In the genomic region with DNA sequence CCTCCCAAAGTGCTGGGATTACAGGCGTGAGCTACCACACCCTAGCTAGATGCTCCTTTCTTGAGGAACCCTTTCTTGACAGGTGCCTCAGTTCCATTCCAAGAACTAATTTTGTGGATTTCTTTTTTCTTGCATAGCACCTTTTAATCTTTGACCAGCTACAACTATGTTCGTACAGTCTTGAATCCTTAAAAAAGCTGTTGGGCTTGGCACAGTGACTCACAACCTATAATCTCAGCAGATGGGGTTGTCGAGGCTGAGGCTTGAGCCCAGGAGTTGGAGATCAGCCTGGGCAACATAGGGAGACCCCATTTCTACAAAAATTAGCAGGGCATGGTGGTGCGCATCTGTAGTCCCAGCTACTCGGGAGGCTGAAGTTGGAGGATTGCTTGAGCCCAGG, we compare ENCODE assay signal across 18 cellular contexts. TPM values are rescaled to one million over a fixed set of nuclear protein-coding genes. Genes with fewer than 3 reads are reported as not detected.
DNase-seq lines count a peak whose midpoint lies in the region; ATAC-seq and TF ChIP-seq lines count a peak whose summit lies in the region.
"Had no signal": no experiment of that assay in that cellular context is flagged by ENCODE, and none has a peak within 500 bp of the region (broad histone marks: within the 10 kb centered on the region; RNA-seq: fewer than 3 reads in every experiment).

No MANE protein-coding gene starts in this region.

- peak overlapping the region; percentile 18 for H4K12ac ChIP-seq in trophoblast cell (ENCODE audit: low read depth, low read length)

- H3K27ac Mint-ChIP-seq in activated naive CD4-positive, alpha-beta T cell treated with anti-CD3 and anti-CD28 coated beads for 36 hours, result no peak overlapping the region
- H3K27ac Mint-ChIP-seq in activated naive CD4-positive, alpha-beta T cell treated with anti-CD3 and anti-CD28 coated beads, Interleukin-2, amount 50 U/mL, for 72 hours, result peak overlapping the region in 1 of 2 donors; percentile 94
- no peak overlapping the region for H3K27ac Mint-ChIP-seq in H9
- H3K27ac Mint-ChIP-seq in activated naive CD8-positive, alpha-beta T cell treated with anti-CD3 and anti-CD28 coated beads for 36 hours, result no peak overlapping the region

- H3K36me3 Mint-ChIP-seq in activated naive CD4-positive, alpha-beta T cell treated with anti-CD3 and anti-CD28 coated beads for 36 hours (ENCODE audit: low read depth), result no peaks in the 10 kb centered on the region
- H3K36me3 Mint-ChIP-seq in activated naive CD4-positive, alpha-beta T cell treated with anti-CD3 and anti-CD28 coated beads, Interleukin-2, amount 50 U/mL, for 72 hours, result peaks cover 0 to 7% of the 10 kb centered on the region in 2 donors
- peaks cover 0 to under 1% (median 0%) of the 10 kb centered on the region in 3 experiments; a peak in 1 of 7 replicates for H3K36me3 Mint-ChIP-seq in H9 (ENCODE audit: insufficient read depth in 1 of 3, low read depth in 3 of 3)
- H3K36me3 Mint-ChIP-seq in activated naive CD8-positive, alpha-beta T cell treated with anti-CD3 and anti-CD28 coated beads for 36 hours, result no peaks in the 10 kb centered on the region

- TF ChIP-seq CTCF in H9 (conservative IDR thresholded peaks at IDR 0.05), result no peak

- no peak overlapping the region for H2BK20ac ChIP-seq in H9 (ENCODE audit: low read depth, low read length, poor library complexity, severe bottlenecking)

- H3K9me3 Mint-ChIP-seq in activated naive CD4-positive, alpha-beta T cell treated with anti-CD3 and anti-CD28 coated beads for 36 hours, result peaks cover 2% of the 10 kb centered on the region
- H3K9me3 Mint-ChIP-seq in activated naive CD4-positive, alpha-beta T cell treated with anti-CD3 and anti-CD28 coated beads, Interleukin-2, amount 50 U/mL, for 72 hours, result peaks cover 0 to 5% of the 10 kb centered on the region in 2 donors
- peaks cover 6 to 10% of the 10 kb centered on the region in 2 experiments; a peak in 4 of 5 replicates for H3K9me3 Mint-ChIP-seq in H9
- H3K9me3 Mint-ChIP-seq in activated naive CD8-positive, alpha-beta T cell treated with anti-CD3 and anti-CD28 coated beads for 36 hours, result no peaks in the 10 kb centered on the region

- H3K27ac ChIP-seq in H9 (ENCODE audit: insufficient read length, low read depth, low read length) (no peak overlapping the region), trophoblast cell (ENCODE audit: low read depth, low read length) (no peak overlapping the region)

- no peak overlapping the region for H2AFZ ChIP-seq in H9 (ENCODE audit: low read length)
- H2AFZ ChIP-seq in trophoblast cell (ENCODE audit: insufficient read depth, low read length, poor library complexity), result no peak overlapping the region

- H2BK12ac ChIP-seq in H9 (ENCODE audit: insufficient read length, low read depth, low read length) (no peak overlapping the region), trophoblast cell (ENCODE audit: low read length) (no peak overlapping the region)

- no peak overlapping the region for H3K4me3 ChIP-seq in trophoblast cell (ENCODE audit: low read depth, low read length)

- intact Hi-C loops in activated naive CD4-positive, alpha-beta T cell treated with anti-CD3 and anti-CD28 coated beads for 36 hours (cut with micrococcal nuclease), result loop anchor here (5.0 kb wide), 2 partner anchors 116 to 401 kb away; partner anchors contain the start of genes DYNC2I2 and URM1
- intact Hi-C loops in sciatic nerve (cut with DNase I), result no loop called here

- H4K20me1 ChIP-seq in H9 (ENCODE audit: control insufficient read depth, insufficient read depth, insufficient read length), result no peaks in the 10 kb centered on the region

- H3K18ac ChIP-seq in H9 (ENCODE audit: insufficient read length, low read depth, low read length) (no peak overlapping the region), trophoblast cell (ENCODE audit: low read length) (no peak overlapping the region)

- H4K8ac ChIP-seq in H9 (replicated peaks; ENCODE audit: insufficient read length, low read depth, low read length) (no peak overlapping the region), trophoblast cell (ENCODE audit: low read depth, low read length) (no peak overlapping the region)

- WGBS in H9 (ENCODE audit: extremely low coverage, insufficient read length, low lambda C conversion rate), result no CpG with 5 or more reads among the region's 5 CpGs
- whole genome bisulfite sequencing in trophoblast cell (ENCODE audit: extremely low coverage, insufficient coverage, insufficient read length), result no CpG with 5 or more reads among the region's 5 CpGs

- H3K4ac ChIP-seq in H9 (ENCODE audit: low read depth, low read length), result no peak overlapping the region
- H3K4ac ChIP-seq in trophoblast cell (ENCODE audit: low read depth, low read length), result no peak overlapping the region

- peaks cover 18% of the 10 kb centered on the region for H3K4me1 Mint-ChIP-seq in activated naive CD4-positive, alpha-beta T cell treated with anti-CD3 and anti-CD28 coated beads for 36 hours (ENCODE audit: low read depth)
- peaks cover 9 to 11% of the 10 kb centered on the region in 2 experiments for H3K4me1 Mint-ChIP-seq in H9
- peaks cover 21% of the 10 kb centered on the region for H3K4me1 Mint-ChIP-seq in activated naive CD8-positive, alpha-beta T cell treated with anti-CD3 and anti-CD28 coated beads for 36 hours

- CTCF ChIA-PET in activated naive CD4-positive, alpha-beta T cell treated with anti-CD3 and anti-CD28 coated beads for 36 hours (lab: Charles Lee), result no interaction called here

- no peak for ATAC-seq in activated naive CD4-positive, alpha-beta T cell treated with anti-CD3 and anti-CD28 coated beads, Interleukin-2, amount 50 U/mL, for 72 hours
- ATAC-seq in sciatic nerve (no peak), HG03039 (IDR thresholded peaks at IDR 0.05; ENCODE audit: unreplicated experiment) (no peak)

- H3K9ac ChIP-seq in H9 (ENCODE audit: extremely low read depth, insufficient read length, low read length) (no peak overlapping the region), trophoblast cell (ENCODE audit: low read length) (no peak overlapping the region)

- H4K91ac ChIP-seq in H9 (ENCODE audit: insufficient read length, low read depth, low read length), result no peak overlapping the region
- H4K91ac ChIP-seq in trophoblast cell (ENCODE audit: low read depth, low read length), result no peak overlapping the region

- no peak overlapping the region for H3T11ph ChIP-seq in H9 (ENCODE audit: low read length)

- no peaks in the 10 kb centered on the region for H3K36me3 ChIP-seq in trophoblast cell (ENCODE audit: control insufficient read depth in 1 of 2, insufficient read depth in 2 of 2, low read length in 2 of 2)
- H3K36me3 ChIP-seq: brain microvascular endothelial cell had no signal

- no peak overlapping the region for H3K56ac ChIP-seq in H9 (ENCODE audit: insufficient read length, low read depth, low read length)

- no peak overlapping the region for H2BK5ac ChIP-seq in H9 (ENCODE audit: insufficient read length, low read length)
- no peak overlapping the region for H2BK5ac ChIP-seq in trophoblast cell (ENCODE audit: low read depth, low read length, poor library complexity)

- H3K9me3 ChIP-seq in H9 (ENCODE audit: control insufficient read depth, low read depth, low read length) (no peaks in the 10 kb centered on the region), trophoblast cell (ENCODE audit: insufficient read depth, low read depth, low read length) (no peaks in the 10 kb centered on the region)
- H3K9me3 ChIP-seq: testis had no signal

- H3K79me2 ChIP-seq in H9 (ENCODE audit: insufficient read depth, low read length) (no peaks in the 10 kb centered on the region; the same call in 1 of the 2 replicates), trophoblast cell (ENCODE audit: control insufficient read depth, insufficient read depth, low read length, poor library complexity) (peaks cover 6% of the 10 kb centered on the region)

- no peak overlapping the region for H3K4me2 ChIP-seq in H9 (ENCODE audit: insufficient read depth, insufficient read length, low read length)
- no peak overlapping the region for H3K4me2 ChIP-seq in trophoblast cell (ENCODE audit: low read length)

- no peaks in the 10 kb centered on the region for H3K27me3 Mint-ChIP-seq in activated naive CD4-positive, alpha-beta T cell treated with anti-CD3 and anti-CD28 coated beads for 36 hours (ENCODE audit: low read depth)
- H3K27me3 Mint-ChIP-seq in H9 (ENCODE audit: low read depth), result peaks cover 2% of the 10 kb centered on the region; the same call in 1 of the 2 replicates
- no peaks in the 10 kb centered on the region for H3K27me3 Mint-ChIP-seq in activated naive CD8-positive, alpha-beta T cell treated with anti-CD3 and anti-CD28 coated beads for 36 hours

- H2BK15ac ChIP-seq in H9 (ENCODE audit: low read depth, low read length), result no peak overlapping the region

- no peaks in the 10 kb centered on the region for H3K4me1 ChIP-seq in H9 (ENCODE audit: insufficient read depth, low read length)
- H3K4me1 ChIP-seq in trophoblast cell (ENCODE audit: control insufficient read depth in 1 of 2, insufficient read depth in 2 of 2, low read length in 2 of 2), result no peaks in the 10 kb centered on the region

- no peaks in the 10 kb centered on the region for H3K27me3 ChIP-seq in H9 (ENCODE audit: insufficient read depth, low read length)
- H3K27me3 ChIP-seq in trophoblast cell (ENCODE audit: insufficient read depth, low read length), result no peaks in the 10 kb centered on the region
- H3K27me3 ChIP-seq: brain microvascular endothelial cell, esophagus squamous epithelium, testis had no signal

- H2BK120ac ChIP-seq in H9 (ENCODE audit: low read depth, low read length, poor library complexity, severe bottlenecking) (no peak overlapping the region), trophoblast cell (ENCODE audit: insufficient read depth, low read length, poor library complexity) (no peak overlapping the region)

- no peaks in the 10 kb centered on the region for H3K79me1 ChIP-seq in H9 (ENCODE audit: insufficient read depth, low read depth, low read length, poor library complexity, severe bottlenecking)
- peaks cover 7% of the 10 kb centered on the region for H3K79me1 ChIP-seq in trophoblast cell (ENCODE audit: low read length)

- DNase-seq in activated naive CD4-positive, alpha-beta T cell treated with anti-CD3 and anti-CD28 coated beads for 36 hours, result no peak
- no peak for DNase-seq in activated naive CD4-positive, alpha-beta T cell treated with anti-CD3 and anti-CD28 coated beads, Interleukin-2, amount 50 U/mL, for 72 hours (ENCODE audit: low spot score in 2 of 2)
- DNase-seq in H9 (no peak), trophoblast cell (no peak), sciatic nerve (ENCODE audit: low spot score) (no peak), epidermal melanocyte (ENCODE audit: insufficient read length, low spot score) (no peak)
- no peak for DNase-seq in activated naive CD8-positive, alpha-beta T cell treated with anti-CD3 and anti-CD28 coated beads for 36 hours
- DNase-seq: activated effector memory CD4-positive, alpha-beta T cell treated with Interleukin-2 at 50 U/mL for 16 hours; brain microvascular endothelial cell; DMS153; esophagus squamous epithelium; head of caudate nucleus; islet precursor cell; NCI-H1436 treated with DMSO at 0.1 percent for 48 hours; occipital lobe; stimulated activated CD4-positive, alpha-beta T cell treated with anti-CD3 and anti-CD28 coated beads, Interleukin-2, amount 100 ng/mL, for 24 hours; testis had no signal

- H3K23ac ChIP-seq in H9 (ENCODE audit: insufficient read length, low read depth, low read length) (no peak overlapping the region), trophoblast cell (ENCODE audit: low read length) (no peak overlapping the region)

- H2AK5ac ChIP-seq in H9 (ENCODE audit: insufficient read length, low read length) (no peak overlapping the region), trophoblast cell (ENCODE audit: low read length) (no peak overlapping the region)

- no peak overlapping the region for H4K5ac ChIP-seq in H9 (ENCODE audit: insufficient read length, low read depth, low read length)

- peaks cover 12% of the 10 kb centered on the region for H3K23me2 ChIP-seq in H9 (ENCODE audit: insufficient read length, low read depth, low read length, poor library complexity, severe bottlenecking)

- H3K4me3 Mint-ChIP-seq in activated naive CD4-positive, alpha-beta T cell treated with anti-CD3 and anti-CD28 coated beads for 36 hours, result peak overlapping the region; percentile 81
- H3K4me3 Mint-ChIP-seq in H9, result peak overlapping the region; percentile 87 to 90; a peak in 4 of 5 replicates
- peak overlapping the region; percentile 92 for H3K4me3 Mint-ChIP-seq in activated naive CD8-positive, alpha-beta T cell treated with anti-CD3 and anti-CD28 coated beads for 36 hours

- H3K14ac ChIP-seq in H9 (ENCODE audit: insufficient read depth, low read length) (no peak overlapping the region), trophoblast cell (ENCODE audit: low read length) (no peak overlapping the region)

RNA-seq across cellular contexts. Expression of gene ZER1, which starts 1.3 kb away (rescaled TPM):
- 10 to 100 TPM in 1 of 2 experiments, 1 to 10 TPM in 1; 9.9 to 11.0 TPM for total RNA-seq in activated naive CD4-positive, alpha-beta T cell treated with anti-CD3 and anti-CD28 coated beads for 36 hours
- total RNA-seq in activated naive CD4-positive, alpha-beta T cell treated with anti-CD3 and anti-CD28 coated beads, Interleukin-2, amount 50 U/mL, for 72 hours, result 10 to 100 TPM; 17.3 to 24.9 TPM
- total RNA-seq in H9 (2021) (23.1 and 24.2 TPM in 2 replicates), sciatic nerve (40.6 TPM)
- 10 to 100 TPM; 13.7 to 14.4 TPM for total RNA-seq in activated naive CD8-positive, alpha-beta T cell treated with anti-CD3 and anti-CD28 coated beads for 36 hours
- polyA plus RNA-seq in trophoblast cell (2013), result 20.5 and 21.6 TPM in 2 replicates

RNA-seq across cellular contexts. Expression of gene TBC1D13, which starts 14.0 kb away (rescaled TPM):
- total RNA-seq in activated naive CD4-positive, alpha-beta T cell treated with anti-CD3 and anti-CD28 coated beads for 36 hours, result 1 to 10 TPM; 8.3 to 9.0 TPM
- total RNA-seq in activated naive CD4-positive, alpha-beta T cell treated with anti-CD3 and anti-CD28 coated beads, Interleukin-2, amount 50 U/mL, for 72 hours, result 10 to 100 TPM; 15.6 to 22.7 TPM
- total RNA-seq in H9 (2021), result 27.3 and 30.3 TPM in 2 replicates
- total RNA-seq in activated naive CD8-positive, alpha-beta T cell treated with anti-CD3 and anti-CD28 coated beads for 36 hours, result 10 to 100 TPM; 16.3 to 18.8 TPM
- polyA plus RNA-seq in trophoblast cell (2013), result 16.0 TPM in 2 replicates
- total RNA-seq in sciatic nerve, result 23.2 TPM

RNA-seq across cellular contexts. Expression of gene ENDOG, which starts 45.3 kb away (rescaled TPM):
- 10 to 100 TPM in 1 of 2 experiments, 1 to 10 TPM in 1; 9.9 to 10.3 TPM for total RNA-seq in activated naive CD4-positive, alpha-beta T cell treated with anti-CD3 and anti-CD28 coated beads for 36 hours
- 10 to 100 TPM in 1 of 2 donors, 1 to 10 TPM in 1; 8.2 to 16.0 TPM for total RNA-seq in activated naive CD4-positive, alpha-beta T cell treated with anti-CD3 and anti-CD28 coated beads, Interleukin-2, amount 50 U/mL, for 72 hours
- total RNA-seq in H9 (2021) (16.7 and 17.6 TPM in 2 replicates), sciatic nerve (14.1 TPM)
- total RNA-seq in activated naive CD8-positive, alpha-beta T cell treated with anti-CD3 and anti-CD28 coated beads for 36 hours, result 10 to 100 TPM; 20.1 to 22.9 TPM
- 9.7 and 10.2 TPM in 2 replicates for polyA plus RNA-seq in trophoblast cell (2013)

RNA-seq across cellular contexts. Expression of gene ZDHHC12, which starts 49.1 kb away (rescaled TPM):
- total RNA-seq in activated naive CD4-positive, alpha-beta T cell treated with anti-CD3 and anti-CD28 coated beads for 36 hours, result 10 to 100 TPM; 50.9 to 53.1 TPM
- 10 to 100 TPM; 56.2 to 59.9 TPM for total RNA-seq in activated naive CD4-positive, alpha-beta T cell treated with anti-CD3 and anti-CD28 coated beads, Interleukin-2, amount 50 U/mL, for 72 hours
- total RNA-seq in H9 (2021), result 42.8 and 45.8 TPM in 2 replicates
- 10 to 100 TPM; 47.1 to 52.6 TPM for total RNA-seq in activated naive CD8-positive, alpha-beta T cell treated with anti-CD3 and anti-CD28 coated beads for 36 hours
- polyA plus RNA-seq in trophoblast cell (2013), result 35.3 and 35.7 TPM in 2 replicates
- total RNA-seq in sciatic nerve, result 7.4 TPM

RNA-seq across cellular contexts. Expression of gene SPOUT1, which starts 56.5 kb away (rescaled TPM):
- 10 to 100 TPM; 72.9 to 82.3 TPM for total RNA-seq in activated naive CD4-positive, alpha-beta T cell treated with anti-CD3 and anti-CD28 coated beads for 36 hours
- total RNA-seq in activated naive CD4-positive, alpha-beta T cell treated with anti-CD3 and anti-CD28 coated beads, Interleukin-2, amount 50 U/mL, for 72 hours, result 10 to 100 TPM; 63.8 to 64.9 TPM
- total RNA-seq in H9 (2021) (86.3 and 91.8 TPM in 2 replicates), sciatic nerve (32.7 TPM)
- total RNA-seq in activated naive CD8-positive, alpha-beta T cell treated with anti-CD3 and anti-CD28 coated beads for 36 hours, result 100 to 1,000 TPM; 109 to 111 TPM
- 12.7 and 12.8 TPM in 2 replicates for polyA plus RNA-seq in trophoblast cell (2013)
